28 cellular contexts compared by ENCODE assay signal in the genomic region with DNA sequence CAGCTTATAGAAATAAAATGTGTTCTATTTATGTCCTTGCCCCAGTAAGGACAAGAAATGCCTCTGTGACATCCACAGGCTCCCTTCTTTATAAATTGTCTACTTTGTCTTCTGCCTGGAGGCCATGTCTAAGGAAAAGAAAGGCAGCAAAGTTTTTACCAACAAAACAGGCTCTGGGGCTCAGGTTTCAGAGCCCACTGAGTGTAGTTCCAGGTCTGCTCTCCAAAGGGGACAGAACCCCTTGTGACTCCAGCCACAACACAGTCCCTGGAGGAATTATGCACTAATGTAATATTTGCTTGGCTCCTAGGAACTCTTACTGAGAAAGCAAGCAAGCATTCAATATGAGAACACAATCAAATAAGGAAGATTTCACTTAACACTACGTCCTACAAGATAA.
"Had no signal": no experiment of that assay in that cellular context is flagged by ENCODE, and none has a peak within 500 bp of the region (broad histone marks: within the 10 kb centered on the region; RNA-seq: fewer than 3 reads in every experiment).

No MANE protein-coding gene starts in this region.

- H3K4me1 Mint-ChIP-seq: activated CD4-positive, alpha-beta memory T cell treated with anti-CD3 and anti-CD28 coated beads, Interleukin-2, amount 10 ng/mL, durations not matched to agents 7 days and 5 days; activated CD4-positive, alpha-beta T cell treated with anti-CD3 and anti-CD28 coated beads, Interleukin-2, amount 10 ng/mL, durations not matched to agents 7 days and 5 days; activated naive CD4-positive, alpha-beta T cell treated with anti-CD3 and anti-CD28 coated beads, Interleukin-2, amount 10 ng/mL, durations not matched to agents 7 days and 5 days; activated naive CD8-positive, alpha-beta T cell treated with anti-CD3 and anti-CD28 coated beads, Interleukin-2, amount 10 ng/mL, durations not matched to agents 7 days and 5 days; T-helper 17 cell had no signal

- H3K27me3 ChIP-seq: ascending aorta, breast epithelium, cardiac muscle cell, colonic mucosa, esophagus squamous epithelium, gastroesophageal sphincter, heart right ventricle had no signal

- H3K27ac ChIP-seq: ascending aorta, breast epithelium, cardiac muscle cell, colonic mucosa, epithelial cell of prostate, esophagus squamous epithelium, gastroesophageal sphincter, heart right ventricle had no signal

- H3K4me3 Mint-ChIP-seq: activated CD4-positive, alpha-beta memory T cell treated with anti-CD3 and anti-CD28 coated beads, Interleukin-2, amount 10 ng/mL, durations not matched to agents 7 days and 5 days; activated CD4-positive, alpha-beta T cell treated with anti-CD3 and anti-CD28 coated beads, Interleukin-2, amount 10 ng/mL, durations not matched to agents 7 days and 5 days; activated naive CD4-positive, alpha-beta T cell treated with anti-CD3 and anti-CD28 coated beads, Interleukin-2, amount 10 ng/mL, durations not matched to agents 7 days and 5 days; activated naive CD8-positive, alpha-beta T cell treated with anti-CD3 and anti-CD28 coated beads, Interleukin-2, amount 10 ng/mL, durations not matched to agents 7 days and 5 days; activated T-cell treated with anti-CD3 and anti-CD28 coated beads, Interleukin-2, amount 50 U/mL, for 24 hours; activated T-cell treated with anti-CD3 and anti-CD28 coated beads, Interleukin-2, amount 50 U/mL, for 72 hours; brain; T-helper 17 cell had no signal

- ATAC-seq: activated naive CD4-positive, alpha-beta T cell treated with anti-CD3 and anti-CD28 coated beads, Interleukin-2, amount 50 U/mL, for 72 hours; activated T-cell treated with anti-CD3 and anti-CD28 coated beads, Interleukin-2, amount 50 U/mL, for 72 hours; gastroesophageal sphincter; heart right ventricle; T-helper 17 cell had no signal

- H3K36me3 Mint-ChIP-seq: activated naive CD4-positive, alpha-beta T cell treated with anti-CD3 and anti-CD28 coated beads, Interleukin-2, amount 10 ng/mL, durations not matched to agents 7 days and 5 days; activated naive CD4-positive, alpha-beta T cell treated with anti-CD3 and anti-CD28 coated beads, Interleukin-2, amount 50 U/mL, for 72 hours; activated naive CD8-positive, alpha-beta T cell treated with anti-CD3 and anti-CD28 coated beads, Interleukin-2, amount 10 ng/mL, durations not matched to agents 7 days and 5 days had no signal

- H3K36me3 ChIP-seq: ascending aorta, breast epithelium, cardiac muscle cell, colonic mucosa, esophagus squamous epithelium, gastroesophageal sphincter, heart right ventricle had no signal

- H3K27ac Mint-ChIP-seq: activated CD4-positive, alpha-beta memory T cell treated with anti-CD3 and anti-CD28 coated beads, Interleukin-2, amount 10 ng/mL, durations not matched to agents 7 days and 5 days; activated CD4-positive, alpha-beta T cell treated with anti-CD3 and anti-CD28 coated beads, Interleukin-2, amount 10 ng/mL, durations not matched to agents 7 days and 5 days; activated naive CD4-positive, alpha-beta T cell treated with anti-CD3 and anti-CD28 coated beads, Interleukin-2, amount 10 ng/mL, durations not matched to agents 7 days and 5 days; activated naive CD4-positive, alpha-beta T cell treated with anti-CD3 and anti-CD28 coated beads, Interleukin-2, amount 50 U/mL, for 72 hours; activated naive CD8-positive, alpha-beta T cell treated with anti-CD3 and anti-CD28 coated beads, Interleukin-2, amount 10 ng/mL, durations not matched to agents 7 days and 5 days; activated T-cell treated with anti-CD3 and anti-CD28 coated beads, Interleukin-2, amount 50 U/mL, for 24 hours; activated T-cell treated with anti-CD3 and anti-CD28 coated beads, Interleukin-2, amount 50 U/mL, for 72 hours; brain; T-helper 17 cell had no signal

- H3K4me3 ChIP-seq: ascending aorta, breast epithelium, cardiac muscle cell, colonic mucosa, esophagus squamous epithelium, gastroesophageal sphincter, heart right ventricle had no signal

- DNase-seq: activated CD4-positive, alpha-beta memory T cell treated with anti-CD3 and anti-CD28 coated beads, Interleukin-2, amount 10 ng/mL, durations not matched to agents 7 days and 5 days; activated CD4-positive, alpha-beta T cell treated with anti-CD3 and anti-CD28 coated beads for 1 hour; activated CD4-positive, alpha-beta T cell treated with anti-CD3 and anti-CD28 coated beads for 4 hours; activated CD4-positive, alpha-beta T cell treated with anti-CD3 and anti-CD28 coated beads, Interleukin-2, amount 10 ng/mL, durations not matched to agents 7 days and 5 days; activated CD4-positive, alpha-beta T cell treated with anti-CD3 and anti-CD28 coated beads, Interleukin-2, amount 50 U/mL, for 4 hours; activated CD8-positive, alpha-beta memory T cell treated with anti-CD3 and anti-CD28 coated beads, Interleukin-2, amount 50 U/mL, for 48 hours; activated gamma-delta T cell; activated naive CD4-positive, alpha-beta T cell; activated naive CD4-positive, alpha-beta T cell treated with anti-CD3 and anti-CD28 coated beads, Interleukin-2, amount 10 ng/mL, durations not matched to agents 7 days and 5 days; activated naive CD8-positive, alpha-beta T cell treated with anti-CD3 and anti-CD28 coated beads, Interleukin-2, amount 10 ng/mL, durations not matched to agents 7 days and 5 days; activated T-cell treated with anti-CD3 and anti-CD28 coated beads for 4 hours; activated T-cell treated with anti-CD3 and anti-CD28 coated beads, Interleukin-2, amount 50 U/mL, for 24 hours; activated T-cell treated with anti-CD3 and anti-CD28 coated beads, Interleukin-2, amount 50 U/mL, for 72 hours; central memory CD4-positive, alpha-beta T cell; cerebellar nuclear complex; colonic mucosa; effector CD8-positive, alpha-beta T cell; esophagus squamous epithelium; foreskin melanocyte; heart right ventricle; T-helper 17 cell had no signal

- H3K4me1 ChIP-seq: ascending aorta, breast epithelium, colonic mucosa, esophagus squamous epithelium, gastroesophageal sphincter, heart right ventricle had no signal

- H3K27me3 Mint-ChIP-seq: activated CD4-positive, alpha-beta memory T cell treated with anti-CD3 and anti-CD28 coated beads, Interleukin-2, amount 10 ng/mL, durations not matched to agents 7 days and 5 days; activated CD4-positive, alpha-beta T cell treated with anti-CD3 and anti-CD28 coated beads, Interleukin-2, amount 10 ng/mL, durations not matched to agents 7 days and 5 days; activated naive CD4-positive, alpha-beta T cell treated with anti-CD3 and anti-CD28 coated beads, Interleukin-2, amount 10 ng/mL, durations not matched to agents 7 days and 5 days; activated naive CD8-positive, alpha-beta T cell treated with anti-CD3 and anti-CD28 coated beads, Interleukin-2, amount 10 ng/mL, durations not matched to agents 7 days and 5 days; activated T-cell treated with anti-CD3 and anti-CD28 coated beads, Interleukin-2, amount 50 U/mL, for 24 hours; brain; T-helper 17 cell had no signal

- H3K9me3 ChIP-seq: colonic mucosa, esophagus squamous epithelium had no signal
